In the genomic region with DNA sequence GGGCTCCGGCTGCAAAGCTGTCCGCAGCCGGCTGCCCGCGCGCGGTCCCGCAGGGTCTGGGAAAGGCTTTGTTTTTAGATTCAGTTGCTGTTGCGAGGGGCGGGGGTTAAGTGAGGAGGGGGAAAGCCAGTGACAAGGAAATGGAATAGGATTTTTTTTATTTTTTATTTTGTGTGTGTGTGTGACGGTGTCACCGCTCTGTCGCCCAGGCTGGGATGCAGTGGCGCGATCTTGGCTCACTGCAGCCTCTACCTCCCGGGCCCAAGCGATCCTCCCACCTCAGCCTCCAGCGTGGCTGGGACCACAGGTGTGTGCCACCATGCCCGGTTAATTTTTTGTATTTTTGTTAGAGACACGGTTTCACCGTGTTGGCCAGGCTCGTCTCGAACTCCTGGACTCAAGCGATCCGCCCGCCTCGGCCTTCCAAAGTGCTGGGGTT, we compare ENCODE assay signal across 1 cellular context.
TF ChIP-seq lines count a peak whose summit lies in the region.

No MANE protein-coding gene starts in this region.

TF ChIP-seq in GM23338, 12 proteins besides CTCF, POLR2A, EP300 and RAD21:
- no peak for TF ChIP-seq ZNF462 (CRISPR knock-in tag; IDR thresholded peaks at IDR 0.05)
TF ChIP-seq in GM23338: peak in this region for 0.
